ENCODE assay signal across 10 cellular contexts in genomic region chr14:100708349-100709217, GRCh38. TPM values are rescaled to one million over a fixed set of nuclear protein-coding genes. Genes with fewer than 3 reads are reported as not detected.
DNase-seq lines count a peak whose midpoint lies in the region; ATAC-seq, FAIRE-seq and TF ChIP-seq lines count a peak whose summit lies in the region.
"Had no signal": no experiment of that assay in that cellular context is flagged by ENCODE, and none has a peak within 500 bp of the region (broad histone marks: within the 10 kb centered on the region; RNA-seq: fewer than 3 reads in every experiment).

No MANE protein-coding gene starts in this region.

- H3K36me3 ChIP-seq in K562 (ENCODE audit: control insufficient read depth, insufficient read depth, low read length) (no peaks in the 10 kb centered on the region), uterus (no peaks in the 10 kb centered on the region)
- H3K36me3 ChIP-seq: tibial nerve had no signal

- ATAC-seq in K562 = peak; percentile 60; the same call in 1 of the 3 replicates
- ATAC-seq in HG03432 (IDR thresholded peaks at IDR 0.05; ENCODE audit: unreplicated experiment) = no peak
- no peak for ATAC-seq in GM19395 (IDR thresholded peaks at IDR 0.05; ENCODE audit: unreplicated experiment)
- ATAC-seq: activated naive CD8-positive, alpha-beta T cell treated with anti-CD3 and anti-CD28 coated beads, Interleukin-2, amount 50 U/mL, for 24 hours had no signal

- WGBS in K562 (ENCODE audit: insufficient coverage, low coverage, missing lambda C conversion rate) = 83% methylated on average over 12 of the region's 38 CpGs

- no peaks in the 10 kb centered on the region for H4K20me1 ChIP-seq in K562 (replicated peaks; ENCODE audit: control insufficient read depth, insufficient read depth, low read length)

- intact Hi-C loops in K562 (cut with micrococcal nuclease) (no loop called here), uterus (cut with DNase I; ENCODE audit: low total_unique reads) (no loop called here)

- no peak for FAIRE-seq in K562 (lab: Jason Lieb, UNC)

- in situ Hi-C loops in K562 (cut with MboI) = no loop called here

- no peak for TF ChIP-seq RAD21 in K562 (CRISPR knock-in tag; conservative IDR thresholded peaks at IDR 0.05 in 1 of 2, IDR thresholded peaks at IDR 0.05 in 1 of 2)

- H3K9me1 ChIP-seq in K562 (ENCODE audit: control insufficient read depth, insufficient read depth, low read length) = no peaks in the 10 kb centered on the region

- TF ChIP-seq CTCF in K562 (IDR thresholded peaks at IDR 0.05 in 2 of 3, conservative IDR thresholded peaks at IDR 0.05 in 1 of 3; ENCODE audit: insufficient read depth in 2 of 3, low read depth in 1 of 3, low read length in 3 of 3) = no peak
- no peak for TF ChIP-seq CTCF in uterus (IDR thresholded peaks at IDR 0.05)

- no peaks in the 10 kb centered on the region for H3K9me3 ChIP-seq in K562 (replicated peaks; ENCODE audit: control insufficient read depth, insufficient read depth, low read depth, low read length)
- H3K9me3 ChIP-seq in uterus = no peaks in the 10 kb centered on the region
- H3K9me3 ChIP-seq: tibial nerve had no signal

- H3K27ac ChIP-seq in K562 (ENCODE audit: extremely low read depth, low read depth, low read length) (no peak overlapping the region), uterus (peak overlapping the region; percentile 51 to 65)

- H3K4me1 ChIP-seq in K562 (replicated peaks in 1 of 2; ENCODE audit: control insufficient read depth in 2 of 2, insufficient read depth in 2 of 2, low read length in 2 of 2) (peaks cover 0 to 48% of the 10 kb centered on the region in 2 experiments; a peak in 2 of 5 replicates), uterus (peaks cover 0 to 7% of the 10 kb centered on the region in 2 donors)

- H3K4me2 ChIP-seq in K562 (ENCODE audit: insufficient read depth, low read length) = no peak overlapping the region

- no peaks in the 10 kb centered on the region for H3K79me2 ChIP-seq in K562 (ENCODE audit: control insufficient read depth, insufficient read depth, low read length)

- H2AFZ ChIP-seq in K562 (ENCODE audit: low read depth, low read length) = no peak overlapping the region

- no peak for TF ChIP-seq EP300 in K562 (IDR thresholded peaks at IDR 0.05; ENCODE audit: low read length)

- DNase-seq in NCI-H526 (lab: John Stamatoyannopoulos, UW) (peak; percentile 8 to 71), NCI-H526 treated with DMSO at 0.1 percent for 48 hours (lab: John Stamatoyannopoulos, UW) (no peak), K562 (ENCODE audit: extremely low read depth in 1 of 4, low spot score in 3 of 4) (no peak), kidney tubule cell (ENCODE audit: low spot score) (peak; percentile 17), uterus (peak; percentile 57 to 83), NCI-H1092 (lab: John Stamatoyannopoulos, UW) (no peak)
- DNase-seq: activated naive CD8-positive, alpha-beta T cell treated with anti-CD3 and anti-CD28 coated beads, Interleukin-2, amount 50 U/mL, for 24 hours had no signal

- POLR2A ChIA-PET in K562 (lab: Yijun Ruan, JAX) = no interaction called here

- no TSS peak for BruUV-seq in K562 (replicated peaks; lab: Mats Ljungman, UMichigan)

- H3K27me3 ChIP-seq in K562 (ENCODE audit: control insufficient read depth in 2 of 2, insufficient read depth in 2 of 2, low read length in 2 of 2) (no peaks in the 10 kb centered on the region), uterus (peaks cover 0 to 5% of the 10 kb centered on the region in 2 donors)

- CTCF ChIA-PET in K562 (lab: Yijun Ruan, JAX; ENCODE audit: low intra/inter-chr PET ratio) = no interaction called here

- no peak for TF ChIP-seq POLR2A in K562 (conservative IDR thresholded peaks at IDR 0.05)
- no peak for TF ChIP-seq POLR2A in uterus (IDR thresholded peaks at IDR 0.05)

- no peak overlapping the region for H3K4me3 ChIP-seq in K562
- no peak overlapping the region for H3K4me3 ChIP-seq in uterus

- no peak overlapping the region; a peak in 1 of 4 replicates for H3K9ac ChIP-seq in K562 (ENCODE audit: insufficient read depth in 1 of 2, low read depth in 2 of 2, low read length in 2 of 2)

TF ChIP-seq in K562, 482 proteins besides CTCF, POLR2A, EP300 and RAD21 (continues in another document):
- TF ChIP-seq CAMTA2 (CRISPR knock-in tag; conservative IDR thresholded peaks at IDR 0.05) = no peak
- TF ChIP-seq E2F4 (CRISPR knock-in tag; IDR thresholded peaks at IDR 0.05; ENCODE audit: low read depth) = no peak
- TF ChIP-seq MIER1 (IDR thresholded peaks at IDR 0.05; ENCODE audit: low read depth) = no peak
- TF ChIP-seq TARDBP (IDR thresholded peaks at IDR 0.05) = no peak
- no peak for TF ChIP-seq STAT5B (CRISPR knock-in tag; IDR thresholded peaks at IDR 0.05)
- TF ChIP-seq COPS2 (conservative IDR thresholded peaks at IDR 0.05) = no peak
- no peak for TF ChIP-seq MBD2 (IDR thresholded peaks at IDR 0.05; ENCODE audit: borderline replicate concordance, low read depth)
- no peak for TF ChIP-seq ZNF431 (CRISPR knock-in tag; IDR thresholded peaks at IDR 0.05)
- no peak for TF ChIP-seq MBD1 (CRISPR knock-in tag; IDR thresholded peaks at IDR 0.05)
- no peak for TF ChIP-seq AFF1 (IDR thresholded peaks at IDR 0.05; ENCODE audit: low read depth in 1 of 2, partially characterized antibody in 2 of 2)
- no peak for TF ChIP-seq KLF10 (CRISPR knock-in tag; IDR thresholded peaks at IDR 0.05)

RNA-seq across cellular contexts. Expression of gene DLK1, which starts 18.1 kb away (rescaled TPM):
- 16.9 and 103 TPM in 2 replicates for total RNA-seq in K562 (2011; cell fraction: chromatin; rRNA removed; ENCODE audit: low replicate concordance)
- 80.7 and 188 TPM in 2 replicates for total RNA-seq in K562 (2011; cell fraction: nucleolus; rRNA removed)
- total RNA-seq in K562 (2011; cell fraction: nucleoplasm; rRNA removed) = 58.2 and 70.2 TPM in 2 replicates
- 11.8 and 12.5 TPM in 2 replicates for total RNA-seq in K562 (2014; rRNA removed)
- total RNA-seq in K562 (2014; rRNA removed; fragmentation: Illumina TruSeq; extraction: Trizol) = 3.9 and 5.6 TPM in 2 replicates
- 17.6 and 20.2 TPM in 2 replicates for total RNA-seq in K562 (2015; rRNA removed; fragmentation: Illumina TruSeq; extraction: Trizol)
- total RNA-seq in K562 (2021) = 44.2 and 48.3 TPM in 2 replicates
- 97.2 and 430 TPM in 2 replicates for polyA plus RNA-seq in K562 (2011; rRNA removed)
- 306 and 365 TPM in 2 replicates for polyA plus RNA-seq in K562 (2011; cell fraction: cytosol; rRNA removed)
- polyA plus RNA-seq in K562 (2011; cell fraction: nucleus; rRNA removed) = 296 and 371 TPM in 2 replicates
- polyA plus RNA-seq in K562 (2012) = 106 and 264 TPM in 2 replicates
- polyA plus RNA-seq in K562 (2014; fragmentation: Illumina TruSeq; extraction: Trizol) = 15.3 and 36.5 TPM in 2 replicates
- polyA plus RNA-seq in K562 (2014; fragmentation: Nextera tagmentation; extraction: Ambion mirVana) = 1 to 10 TPM; 4.4 to 4.7 TPM
- polyA plus RNA-seq in K562 (2014; rRNA removed) = 21.4 and 27.5 TPM in 2 replicates
- 35.4 and 85.9 TPM in 2 replicates for polyA minus RNA-seq in K562 (2011; rRNA and poly(A)+ RNA removed)
- 143 and 458 TPM in 2 replicates for polyA minus RNA-seq in K562 (2011; cell fraction: cytosol; rRNA and poly(A)+ RNA removed)
- 44.6 and 117 TPM in 2 replicates for polyA minus RNA-seq in K562 (2011; cell fraction: nucleus; rRNA and poly(A)+ RNA removed)
- total RNA-seq in uterus = 10 to 100 TPM in 1 of 4 donors, 1 to 10 TPM in 1, not detected in 2; 2.2 to 41.1 TPM
- total RNA-seq: tibial nerve had no signal

Comparison
In these comparisons a context has a peak if more than half of its experiments do, and no peak if none do; other contexts are left out.
1. DNase-seq: peak in NCI-H526 (2 of 2), kidney tubule cell (single experiment) and uterus (2 of 2); none in NCI-H526 treated with DMSO at 0.1 percent for 48 hours (single experiment), K562 (0 of 4) and NCI-H1092 (single experiment).